1 cellular context compared by ENCODE assay signal in the genomic region with DNA sequence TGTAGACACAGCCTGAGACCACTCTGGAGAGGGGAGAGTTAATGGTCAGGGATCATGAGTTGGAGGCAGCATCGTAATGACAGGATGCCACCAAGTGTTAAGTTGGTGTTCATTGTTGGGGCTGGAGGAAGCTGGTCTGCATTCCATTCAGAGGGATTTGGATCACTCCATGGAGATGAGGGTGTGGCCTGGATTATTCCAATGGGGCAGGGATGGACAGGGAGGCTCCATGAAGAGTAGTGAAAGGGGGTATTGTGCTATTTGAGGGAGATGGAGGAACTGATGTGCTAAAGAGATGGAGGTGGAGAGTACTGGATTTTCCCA.
TF ChIP-seq lines count a peak whose summit lies in the region.

No MANE protein-coding gene starts in this region.

TF ChIP-seq in Ishikawa, 13 proteins besides CTCF, POLR2A, EP300 and RAD21 (continued from another document):
- TF ChIP-seq, protein P1, sequence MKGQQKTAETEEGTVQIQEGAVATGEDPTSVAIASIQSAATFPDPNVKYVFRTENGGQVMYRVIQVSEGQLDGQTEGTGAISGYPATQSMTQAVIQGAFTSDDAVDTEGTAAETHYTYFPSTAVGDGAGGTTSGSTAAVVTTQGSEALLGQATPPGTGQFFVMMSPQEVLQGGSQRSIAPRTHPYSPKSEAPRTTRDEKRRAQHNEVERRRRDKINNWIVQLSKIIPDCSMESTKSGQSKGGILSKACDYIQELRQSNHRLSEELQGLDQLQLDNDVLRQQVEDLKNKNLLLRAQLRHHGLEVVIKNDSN (IDR thresholded peaks at IDR 0.05): no peak
- TF ChIP-seq CREB1 (IDR thresholded peaks at IDR 0.05; ENCODE audit: low read depth) (no peak), ZBTB7A (IDR thresholded peaks at IDR 0.05; ENCODE audit: low read depth) (no peak)
TF ChIP-seq in Ishikawa: peak in this region for 0.
